ENCODE assay signal across 1 cellular context in genomic region chr6:7239590-7239948, GRCh38.
TF ChIP-seq lines count a peak whose summit lies in the region.

No MANE protein-coding gene starts in this region.

TF ChIP-seq in HepG2, 621 proteins besides CTCF, POLR2A, EP300 and RAD21 (continued from another document and continues in another):
- TF ChIP-seq UBTF (CRISPR knock-in tag; IDR thresholded peaks at IDR 0.05) (no peak), ZNF775 (CRISPR knock-in tag; IDR thresholded peaks at IDR 0.05; ENCODE audit: borderline replicate concordance) (no peak), HOXD1 (CRISPR knock-in tag; IDR thresholded peaks at IDR 0.05) (peak; percentile 26; the same call in 1 of the 2 replicates), RXRA (CRISPR knock-in tag; IDR thresholded peaks at IDR 0.05) (peak; percentile 94), RARA (CRISPR knock-in tag; IDR thresholded peaks at IDR 0.05) (peak; percentile 91), TFE3 (CRISPR knock-in tag; IDR thresholded peaks at IDR 0.05) (peak; percentile 54; the same call in 1 of the 2 replicates), RXRB (CRISPR knock-in tag; IDR thresholded peaks at IDR 0.05; ENCODE audit: borderline replicate concordance) (peak; percentile 80), ZNF891 (CRISPR knock-in tag; IDR thresholded peaks at IDR 0.05) (no peak), ZC3H13 (CRISPR knock-in tag; IDR thresholded peaks at IDR 0.05) (0 out of 2 replicates have a peak, but pooled peaks have one; percentile 3), ZUFSP (CRISPR knock-in tag; IDR thresholded peaks at IDR 0.05; ENCODE audit: borderline replicate concordance) (no peak), ZNF687 (CRISPR knock-in tag; IDR thresholded peaks at IDR 0.05) (no peak), TRAFD1 (CRISPR knock-in tag; IDR thresholded peaks at IDR 0.05; ENCODE audit: borderline replicate concordance) (no peak), FOXJ3 (CRISPR knock-in tag; IDR thresholded peaks at IDR 0.05; ENCODE audit: borderline replicate concordance) (no peak), ZNF20 (CRISPR knock-in tag; IDR thresholded peaks at IDR 0.05) (no peak), ZBTB40 (IDR thresholded peaks at IDR 0.05) (no peak), ZBTB40 (CRISPR knock-in tag; IDR thresholded peaks at IDR 0.05) (no peak), THRA (CRISPR knock-in tag; IDR thresholded peaks at IDR 0.05; ENCODE audit: borderline replicate concordance) (peak; percentile 39; the same call in 1 of the 2 replicates), HNF4A (CRISPR knock-in tag; IDR thresholded peaks at IDR 0.05) (0 out of 2 replicates have a peak, but pooled peaks have one; percentile 33), ZBTB44 (CRISPR knock-in tag; IDR thresholded peaks at IDR 0.05) (no peak), SOX13 (IDR thresholded peaks at IDR 0.05) (no peak), SOX13 (CRISPR knock-in tag; conservative IDR thresholded peaks at IDR 0.05 in 1 of 2, IDR thresholded peaks at IDR 0.05 in 1 of 2) (peak in 1 of 2 experiments; percentile 44; a peak in 1 of 4 replicates), ASH2L (IDR thresholded peaks at IDR 0.05; ENCODE audit: insufficient read length, low read depth, low read length) (peak; percentile 15), ZNF329 (CRISPR knock-in tag; IDR thresholded peaks at IDR 0.05; ENCODE audit: low read depth) (no peak), MIER3 (CRISPR knock-in tag; IDR thresholded peaks at IDR 0.05; ENCODE audit: borderline replicate concordance) (no peak)
